In genomic region chr20:50298554-50299324, GRCh38 we compare ENCODE assay signal across 1 cellular context.
TF ChIP-seq lines count a peak whose summit lies in the region.

No MANE protein-coding gene starts in this region.

TF ChIP-seq in K562, 482 proteins besides CTCF, POLR2A, EP300 and RAD21 (continued from another document and continues in another):
- TF ChIP-seq ZBTB40 (IDR thresholded peaks at IDR 0.05) = no peak
- TF ChIP-seq ZBTB40 (CRISPR knock-in tag; IDR thresholded peaks at IDR 0.05) = no peak
- TF ChIP-seq DPF2 (IDR thresholded peaks at IDR 0.05) = peak; percentile 90
- no peak for TF ChIP-seq ZSCAN32 (CRISPR knock-in tag; IDR thresholded peaks at IDR 0.05)
- peak; percentile 75 for TF ChIP-seq PML (IDR thresholded peaks at IDR 0.05; ENCODE audit: low read length)
- no peak for TF ChIP-seq RBFOX2 (IDR thresholded peaks at IDR 0.05; ENCODE audit: low read depth, low read length)
- TF ChIP-seq PHF8 (IDR thresholded peaks at IDR 0.05; ENCODE audit: borderline replicate concordance, low read length) = no peak
- TF ChIP-seq GABPB2 (CRISPR knock-in tag; conservative IDR thresholded peaks at IDR 0.05) = no peak
- no peak for TF ChIP-seq ZNF584 (CRISPR knock-in tag; IDR thresholded peaks at IDR 0.05; ENCODE audit: low read depth)
- 0 out of 2 replicates have a peak, but pooled peaks have one; percentile 76 for TF ChIP-seq CBX1 (IDR thresholded peaks at IDR 0.05; ENCODE audit: low read depth)
- no peak for TF ChIP-seq ID3 (CRISPR knock-in tag; IDR thresholded peaks at IDR 0.05)
- no peak for TF ChIP-seq ID3 (tag; IDR thresholded peaks at IDR 0.05)
- TF ChIP-seq NR2F6 (CRISPR knock-in tag; IDR thresholded peaks at IDR 0.05) = no peak
- no peak for TF ChIP-seq CUX1 (CRISPR knock-in tag; IDR thresholded peaks at IDR 0.05)
- TF ChIP-seq ZKSCAN3 (CRISPR knock-in tag; IDR thresholded peaks at IDR 0.05) = no peak
- TF ChIP-seq CHD1 (IDR thresholded peaks at IDR 0.05; ENCODE audit: low read length) = no peak
- no peak for TF ChIP-seq ZNF766 (CRISPR knock-in tag; conservative IDR thresholded peaks at IDR 0.05)
- no peak for TF ChIP-seq E2F8 (IDR thresholded peaks at IDR 0.05; ENCODE audit: low read depth, partially characterized antibody)
- TF ChIP-seq ATF1 (CRISPR knock-in tag; IDR thresholded peaks at IDR 0.05) = no peak
- no peak for TF ChIP-seq ATF1 (tag; IDR thresholded peaks at IDR 0.05)
- no peak for TF ChIP-seq ELK1 (CRISPR knock-in tag; IDR thresholded peaks at IDR 0.05)
- TF ChIP-seq HMGN3 (IDR thresholded peaks at IDR 0.05; ENCODE audit: borderline replicate concordance, extremely low read depth, insufficient read length, low read depth, low read length) = peak; percentile 96
- TF ChIP-seq ZNF79 (CRISPR knock-in tag; IDR thresholded peaks at IDR 0.05; ENCODE audit: low read depth) = no peak
- TF ChIP-seq POLR3G (IDR thresholded peaks at IDR 0.05; ENCODE audit: extremely low read depth, insufficient read length, insufficient replicate concordance) = no peak
- no peak for TF ChIP-seq POLR2G (IDR thresholded peaks at IDR 0.05; ENCODE audit: low read depth, low read length)
- no peak for TF ChIP-seq ZNF699 (CRISPR knock-in tag; IDR thresholded peaks at IDR 0.05; ENCODE audit: insufficient replicate concordance)
- TF ChIP-seq MXI1 (IDR thresholded peaks at IDR 0.05; ENCODE audit: low read depth, low read length) = no peak
- no peak for TF ChIP-seq DMBX1 (CRISPR knock-in tag; IDR thresholded peaks at IDR 0.05; ENCODE audit: borderline replicate concordance)
- peak; percentile 86 for TF ChIP-seq SMARCE1 (IDR thresholded peaks at IDR 0.05)
- TF ChIP-seq PRDM10 (IDR thresholded peaks at IDR 0.05; ENCODE audit: partially characterized antibody) = no peak
- TF ChIP-seq KLF10 (CRISPR knock-in tag; IDR thresholded peaks at IDR 0.05) = no peak
- TF ChIP-seq SRSF3 (IDR thresholded peaks at IDR 0.05; ENCODE audit: insufficient read depth, low read length) = no peak
- TF ChIP-seq ATF7 (IDR thresholded peaks at IDR 0.05) = peak; percentile 60; the same call in 1 of the 2 replicates
- no peak for TF ChIP-seq ZNF583 (CRISPR knock-in tag; IDR thresholded peaks at IDR 0.05)
- TF ChIP-seq ZFP1 (CRISPR knock-in tag; IDR thresholded peaks at IDR 0.05) = no peak
- no peak for TF ChIP-seq ETS1 (conservative IDR thresholded peaks at IDR 0.05; ENCODE audit: control insufficient read depth, low read depth, low read length)
- no peak; the same call in 1 of the 2 replicates for TF ChIP-seq ZKSCAN1 (IDR thresholded peaks at IDR 0.05; ENCODE audit: low read depth, low read length)
- TF ChIP-seq IRF2 (CRISPR knock-in tag; IDR thresholded peaks at IDR 0.05) = no peak
- TF ChIP-seq PHTF2 (CRISPR knock-in tag; IDR thresholded peaks at IDR 0.05) = no peak
- TF ChIP-seq U2AF1 (optimal IDR thresholded peaks at IDR 0.05; ENCODE audit: low read depth, low read length) = no peak
